11 cellular contexts compared by ENCODE assay signal in the genomic region with DNA sequence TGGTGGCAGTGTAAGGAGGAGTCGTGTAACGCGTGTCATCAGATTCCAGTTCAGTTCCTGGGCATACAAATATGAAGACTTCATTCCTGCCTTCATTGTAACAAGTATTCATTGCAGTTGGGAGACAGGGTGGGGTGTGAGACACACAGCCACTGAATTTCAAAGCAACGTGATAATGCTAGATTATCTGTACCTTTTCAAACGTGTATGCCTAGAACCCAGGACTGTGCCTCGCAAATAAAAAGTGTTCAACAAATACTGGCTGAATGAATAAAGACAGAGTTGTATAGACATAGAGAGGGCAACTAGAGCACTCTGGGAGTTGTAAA. TPM values are rescaled to one million over a fixed set of nuclear protein-coding genes. Genes with fewer than 3 reads are reported as not detected.
A peak's percentile ranks its signal among the peaks of the same experiment; 100 is the strongest.
DNase-seq lines count a peak whose midpoint lies in the region; ATAC-seq and TF ChIP-seq lines count a peak whose summit lies in the region.
"Had no signal": no experiment of that assay in that cellular context is flagged by ENCODE, and none has a peak within 500 bp of the region (broad histone marks: within the 10 kb centered on the region; RNA-seq: fewer than 3 reads in every experiment).

No MANE protein-coding gene starts in this region.

- H3K27ac ChIP-seq in left ventricle myocardium inferior (replicated peaks), result peak overlapping the region; percentile 97
- H3K27ac ChIP-seq in upper lobe of left lung, result peak overlapping the region; percentile 90 to 97 (median 94)

- H3K36me3 Mint-ChIP-seq in brain, result peaks cover 10% of the 10 kb centered on the region
- peaks cover 6% of the 10 kb centered on the region for H3K36me3 Mint-ChIP-seq in mesothelial cell of epicardium

- ATAC-seq in left cardiac atrium, result no peak
- no peak for ATAC-seq in upper lobe of left lung (ENCODE audit: low FRiP score in 2 of 2)

- peaks cover 71% of the 10 kb centered on the region for H3K4me1 Mint-ChIP-seq in brain
- H3K4me1 Mint-ChIP-seq in mesothelial cell of epicardium, result peaks cover 44% of the 10 kb centered on the region

- H3K36me3 ChIP-seq in left ventricle myocardium inferior (peaks cover 14% of the 10 kb centered on the region), upper lobe of left lung (peaks cover 0 to 21% (median 7%) of the 10 kb centered on the region in 4 donors)
- H3K36me3 ChIP-seq: uterus had no signal

- H3K27me3 Mint-ChIP-seq in brain (peaks cover 21% of the 10 kb centered on the region), mesothelial cell of epicardium (ENCODE audit: low read depth) (no peaks in the 10 kb centered on the region)

- H3K9me3 ChIP-seq in left ventricle myocardium inferior (replicated peaks) (no peaks in the 10 kb centered on the region), upper lobe of left lung (no peaks in the 10 kb centered on the region)
- H3K9me3 ChIP-seq: mucosa of descending colon, uterus had no signal

- peak overlapping the region; percentile 95 to 100 (median 97) for H3K4me3 Mint-ChIP-seq in brain
- H3K4me3 Mint-ChIP-seq in mesothelial cell of epicardium, result peak overlapping the region; percentile 97

- peaks cover 68% of the 10 kb centered on the region for H3K4me1 ChIP-seq in left ventricle myocardium inferior
- H3K4me1 ChIP-seq in upper lobe of left lung, result peaks cover 30 to 56% (median 41%) of the 10 kb centered on the region in 4 donors

- peak overlapping the region; percentile 92 to 98 (median 97) for H3K27ac Mint-ChIP-seq in brain
- H3K27ac Mint-ChIP-seq in mesothelial cell of epicardium, result peak overlapping the region; percentile 99

- no peak for TF ChIP-seq EP300 in upper lobe of left lung (IDR thresholded peaks at IDR 0.05)

- TF ChIP-seq CTCF in left ventricle myocardium inferior (IDR thresholded peaks at IDR 0.05; ENCODE audit: borderline replicate concordance), result no peak
- TF ChIP-seq CTCF in brain (conservative IDR thresholded peaks at IDR 0.05), result no peak
- TF ChIP-seq CTCF in mesothelial cell of epicardium (IDR thresholded peaks at IDR 0.05; ENCODE audit: unreplicated experiment), result no peak
- TF ChIP-seq CTCF in upper lobe of left lung (IDR thresholded peaks at IDR 0.05), result no peak

- H3K4me3 ChIP-seq in left ventricle myocardium inferior (peak overlapping the region; percentile 95), upper lobe of left lung (peak overlapping the region in 1 of 4 donors; percentile 84)

- 67 to 84% methylated on average over 3 to 6 of the region's 6 CpGs for WGBS in upper lobe of left lung, 2 donors

- H3K27me3 ChIP-seq in left ventricle myocardium inferior (ENCODE audit: low read depth), result no peaks in the 10 kb centered on the region
- no peaks in the 10 kb centered on the region for H3K27me3 ChIP-seq in upper lobe of left lung
- H3K27me3 ChIP-seq: uterus had no signal

- H3K9me3 Mint-ChIP-seq in brain (no peaks in the 10 kb centered on the region), mesothelial cell of epicardium (no peaks in the 10 kb centered on the region)

- intact Hi-C loops in left ventricle myocardium inferior (cut with micrococcal nuclease) (no loop called here), left cardiac atrium (cut with DNase I) (loop anchor here in 1 of 2 donors (2.0 kb wide), 1 partner anchor 27 kb away; no protein-coding TSS in a partner anchor)

- TF ChIP-seq POLR2A in upper lobe of left lung (IDR thresholded peaks at IDR 0.05), result peak in 1 of 4 donors; percentile 20

- DNase-seq in left ventricle myocardium inferior (no peak), left cardiac atrium (no peak), mesothelial cell of epicardium (ENCODE audit: low spot score in 2 of 2, unreplicated experiment in 2 of 2) (no peak), upper lobe of left lung (no peak), iPS-NIHi7 (ENCODE audit: extremely low spot score) (no peak), SHP77 (lab: John Stamatoyannopoulos, UW) (no peak), EL (no peak)

RNA-seq across cellular contexts. Expression of a gene that starts 0.6 kb away (rescaled TPM):
- total RNA-seq in left ventricle myocardium inferior (4.2 TPM), left cardiac atrium (1 to 10 TPM; 3.4 to 5.9 TPM), mesothelial cell of epicardium (9.6 to 10.3 TPM (median 10.1 TPM) in 3 replicates), upper lobe of left lung (10 to 100 TPM in 3 of 6 donors, 1 to 10 TPM in 3; 6.0 to 24.4 (median 9.4) TPM)
- polyA plus RNA-seq in brain (ENCODE audit: insufficient read depth, low read depth, low replicate concordance), result 2.4 TPM

RNA-seq across cellular contexts. Expression of a gene that starts 1.5 kb away (rescaled TPM):
- total RNA-seq in left ventricle myocardium inferior, result 107 TPM
- 10 to 100 TPM; 28.2 to 42.8 TPM for total RNA-seq in left cardiac atrium
- polyA plus RNA-seq in brain (ENCODE audit: insufficient read depth, low read depth, low replicate concordance), result 74.2 TPM
- total RNA-seq in mesothelial cell of epicardium, result 12.5 to 13.6 TPM (median 12.7 TPM) in 3 replicates
- total RNA-seq in upper lobe of left lung, result 10 to 100 TPM; 25.3 to 95.5 (median 58.0) TPM

RNA-seq across cellular contexts. Expression of a gene that starts 19.0 kb away (rescaled TPM):
- total RNA-seq in left ventricle myocardium inferior, result 0.74 TPM
- under 1 TPM; 0.06 to 0.10 TPM for total RNA-seq in left cardiac atrium
- polyA plus RNA-seq in brain (ENCODE audit: insufficient read depth, low read depth, low replicate concordance), result 2.1 TPM
- total RNA-seq in mesothelial cell of epicardium, result 0.44 to 0.67 TPM (median 0.57 TPM) in 3 replicates
- total RNA-seq in upper lobe of left lung, result 100 to 1,000 TPM in 5 of 6 donors, 10 to 100 TPM in 1; 92.5 to 222 (median 193) TPM

RNA-seq across cellular contexts. Expression of a gene that starts 37.1 kb away (rescaled TPM):
- total RNA-seq in left ventricle myocardium inferior, result 0.30 TPM
- total RNA-seq in left cardiac atrium, result 1 to 10 TPM in 1 of 2 donors, not detected in 1; 2.4 TPM
- polyA plus RNA-seq in brain (ENCODE audit: insufficient read depth, low read depth, low replicate concordance), result not detected
- 0.47 to 0.78 TPM in 2 of 3 replicates, not detected in the other for total RNA-seq in mesothelial cell of epicardium
- total RNA-seq in upper lobe of left lung, result 10 to 100 TPM in 2 of 6 donors, 1 to 10 TPM in 4; 1.1 to 40.9 (median 9.2) TPM
- total RNA-seq: uterus had no signal

RNA-seq across cellular contexts. Expression of a gene that starts 52.5 kb away (rescaled TPM):
- total RNA-seq in left ventricle myocardium inferior, result not detected
- total RNA-seq in left cardiac atrium, result not detected
- not detected for polyA plus RNA-seq in brain (ENCODE audit: insufficient read depth, low read depth, low replicate concordance)
- total RNA-seq in mesothelial cell of epicardium, result 0.09 to 0.20 TPM (median 0.16 TPM) in 3 replicates
- 100 to 1,000 TPM in 3 of 6 donors, 10 to 100 TPM in 3; 39.0 to 618 (median 118) TPM for total RNA-seq in upper lobe of left lung
- total RNA-seq: Daoy had no signal

Comparison
In these comparisons a context has a peak if more than half of its experiments do, and no peak if none do; other contexts are left out.
1. RNA of a gene that starts 19.0 kb away (total RNA-seq): 92.5 to 222 TPM in upper lobe of left lung; 0.74 TPM in left ventricle myocardium inferior (single experiment), 0.44 to 0.67 TPM in mesothelial cell of epicardium and 0.06 to 0.10 TPM in left cardiac atrium; every median in the first group is over 10 times any median in the second.